In genomic region chr6:15502451-15503345, GRCh38 we compare ENCODE assay signal across 1 cellular context.
TF ChIP-seq lines count a peak whose summit lies in the region.

No MANE protein-coding gene starts in this region.

TF ChIP-seq in SK-N-SH treated with all-trans-retinoic acid at 6 μM for 48 hours, 23 proteins besides CTCF, POLR2A, EP300 and RAD21 (continued from another document):
- no peak for TF ChIP-seq PATZ1 (CRISPR knock-in tag; IDR thresholded peaks at IDR 0.05; ENCODE audit: borderline replicate concordance)
- TF ChIP-seq TOX (CRISPR knock-in tag; IDR thresholded peaks at IDR 0.05; ENCODE audit: borderline replicate concordance), result no peak
- TF ChIP-seq SNAI2 (CRISPR knock-in tag; IDR thresholded peaks at IDR 0.05), result no peak
- TF ChIP-seq CSDC2 (CRISPR knock-in tag; IDR thresholded peaks at IDR 0.05), result no peak
- TF ChIP-seq ISL1 (CRISPR knock-in tag; IDR thresholded peaks at IDR 0.05), result no peak
- no peak for TF ChIP-seq ZFP30 (CRISPR knock-in tag; IDR thresholded peaks at IDR 0.05)
- no peak for TF ChIP-seq ZNF70 (CRISPR knock-in tag; IDR thresholded peaks at IDR 0.05)
TF ChIP-seq in SK-N-SH treated with all-trans-retinoic acid at 6 μM for 48 hours: peak in this region for 0.
